In the genomic region with DNA sequence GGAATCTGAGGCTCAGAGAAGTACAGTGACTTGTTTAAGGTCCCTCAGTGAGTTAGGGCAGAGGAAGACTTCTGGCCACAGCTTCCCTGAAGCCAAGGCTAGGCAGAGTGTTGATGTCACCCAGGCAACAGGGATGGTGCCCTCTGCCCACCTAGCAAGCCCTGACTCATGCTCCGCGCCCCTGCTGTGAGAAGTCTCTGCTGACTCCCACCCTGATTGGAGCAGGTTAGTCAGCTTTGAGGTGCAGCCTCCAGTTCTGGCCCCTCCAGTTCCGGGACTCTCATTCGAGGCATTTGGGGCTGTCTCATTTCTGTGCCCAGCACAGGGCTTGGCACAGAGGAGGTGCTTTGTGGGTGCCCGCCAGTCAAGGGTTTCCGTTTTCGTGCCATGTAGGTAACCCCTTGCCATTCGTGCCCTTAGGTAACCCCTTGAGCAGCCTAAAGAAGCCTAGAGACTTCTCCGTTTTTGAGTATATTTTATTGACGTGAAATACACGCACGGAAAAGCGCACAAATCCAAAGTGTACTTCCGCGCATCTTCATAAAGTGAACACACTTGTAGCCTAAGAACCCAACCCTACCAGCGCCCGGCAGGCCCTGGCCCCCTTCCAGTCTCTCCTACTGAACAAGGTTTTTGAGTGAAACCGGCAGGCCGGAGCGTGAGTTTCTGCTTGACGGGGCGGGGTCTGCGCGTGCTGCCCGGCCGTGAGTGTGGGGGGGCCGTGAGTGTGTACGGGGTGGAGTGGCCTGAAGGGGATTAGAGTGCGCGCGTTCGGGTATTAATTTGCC, we compare ENCODE assay signal across 8 cellular contexts. TPM values are rescaled to one million over a fixed set of nuclear protein-coding genes. Genes with fewer than 3 reads are reported as not detected.
A peak's percentile ranks its signal among the peaks of the same experiment; 100 is the strongest.
DNase-seq lines count a peak whose midpoint lies in the region; ATAC-seq and TF ChIP-seq lines count a peak whose summit lies in the region.
"Not testable (repeated sequence)": the region's sequence is repeated elsewhere in the genome, so short reads cannot be mapped to it uniquely, and the experiment has no call there.

No MANE protein-coding gene starts in this region.

- not testable (repeated sequence) for H3K27ac ChIP-seq in A673 (ENCODE audit: low read depth, low read length, poor library complexity, severe bottlenecking); IMR-90 (ENCODE audit: insufficient read depth, low read length)

- H4K91ac ChIP-seq in IMR-90 (ENCODE audit: insufficient read depth, low read depth, low read length): not testable (repeated sequence)

- not testable (repeated sequence) for H3K4me1 Mint-ChIP-seq in activated naive CD8-positive, alpha-beta T cell treated with anti-CD3 and anti-CD28 coated beads, Interleukin-2, amount 10 ng/mL, durations not matched to agents 7 days and 5 days

- ATAC-seq in GM19035 (IDR thresholded peaks at IDR 0.05; ENCODE audit: unreplicated experiment) (peak; percentile 22), GM21737 (IDR thresholded peaks at IDR 0.05; ENCODE audit: unreplicated experiment) (peak; percentile 28), HG02973 (IDR thresholded peaks at IDR 0.05; ENCODE audit: unreplicated experiment) (peak; percentile 45), IMR-90 (ENCODE audit: low read depth) (peak; percentile 47), left ventricle myocardium superior (peak; percentile 76), sciatic nerve (peak; percentile 87)
- peak; percentile 55 for ATAC-seq in activated naive CD8-positive, alpha-beta T cell treated with anti-CD3 and anti-CD28 coated beads, Interleukin-2, amount 10 ng/mL, durations not matched to agents 7 days and 5 days (ENCODE audit: low read depth)

- not testable (repeated sequence) for H3K9me1 ChIP-seq in IMR-90 (ENCODE audit: insufficient read depth, low read length)

- peaks cover 19% of the 10 kb centered on the region; the same call in 1 of the 2 replicates for H4K20me1 ChIP-seq in IMR-90 (ENCODE audit: insufficient read depth, low read length)

- not testable (repeated sequence) for H3K9ac ChIP-seq in IMR-90 (ENCODE audit: low read depth, low read length)

- H3K4me2 ChIP-seq in IMR-90 (ENCODE audit: low read depth, low read length): not testable (repeated sequence)

- not testable (repeated sequence) for TF ChIP-seq RAD21 in IMR-90 (IDR thresholded peaks at IDR 0.05; ENCODE audit: low read length)

- H2AK9ac ChIP-seq in IMR-90 (replicated peaks; ENCODE audit: low read depth, low read length, poor library complexity): not testable (repeated sequence)

- WGBS in IMR-90 (ENCODE audit: extremely low coverage in 2 of 2, insufficient read length in 1 of 2), 2 experiments: no CpG with 5 or more reads among the region's 32 CpGs

- H3K27me3 ChIP-seq in A673 (replicated peaks; ENCODE audit: insufficient read depth, low read depth, low read length, poor library complexity); IMR-90 (ENCODE audit: control insufficient read depth, insufficient read depth, low read length): not testable (repeated sequence)

- not testable (repeated sequence) for H2BK15ac ChIP-seq in IMR-90 (ENCODE audit: low read depth, low read length)

- H3K18ac ChIP-seq in IMR-90 (ENCODE audit: low read depth, low read length): not testable (repeated sequence)

- H4K8ac ChIP-seq in IMR-90 (ENCODE audit: low read depth in 2 of 2, low read length in 2 of 2): not testable (repeated sequence)

- not testable (repeated sequence) for H2AK5ac ChIP-seq in IMR-90 (ENCODE audit: low read depth, low read length)

- H3K14ac ChIP-seq in IMR-90 (replicated peaks; ENCODE audit: low read depth, low read length): not testable (repeated sequence)

- peaks cover 17 to 41% of the 10 kb centered on the region in 2 experiments for H3K79me1 ChIP-seq in IMR-90 (ENCODE audit: low read depth in 1 of 2, low read length in 2 of 2)

- H4K5ac ChIP-seq in IMR-90 (ENCODE audit: low read depth, low read length): not testable (repeated sequence)

- not testable (repeated sequence) for H3K36me3 Mint-ChIP-seq in activated naive CD8-positive, alpha-beta T cell treated with anti-CD3 and anti-CD28 coated beads, Interleukin-2, amount 10 ng/mL, durations not matched to agents 7 days and 5 days

- not testable (repeated sequence) for BruUV-seq in A673 (replicated peaks; lab: Mats Ljungman, UMichigan); IMR-90 (replicated peaks; lab: Mats Ljungman, UMichigan)

- not testable (repeated sequence) for TF ChIP-seq CTCF in A673 (conservative IDR thresholded peaks at IDR 0.05; ENCODE audit: low read depth, low read length); IMR-90 (conservative IDR thresholded peaks at IDR 0.05; ENCODE audit: low read depth, low read length)

- in situ Hi-C loops in IMR-90 (cut with MboI; ENCODE audit: low sequenced_read_pairs): not testable (repeated sequence)

- CTCF ChIA-PET in A673 (lab: Charles Lee); IMR-90 (lab: Yijun Ruan, JAX): not testable (repeated sequence)

- not testable (repeated sequence) for H3K4me1 ChIP-seq in A673 (ENCODE audit: insufficient read depth, low read length, poor library complexity, severe bottlenecking); IMR-90 (ENCODE audit: control insufficient read depth, insufficient read depth, low read length)

- TF ChIP-seq POLR2A in IMR-90 (IDR thresholded peaks at IDR 0.05; ENCODE audit: low read depth, low read length): not testable (repeated sequence)

- not testable (repeated sequence) for H3K9me3 Mint-ChIP-seq in activated naive CD8-positive, alpha-beta T cell treated with anti-CD3 and anti-CD28 coated beads, Interleukin-2, amount 10 ng/mL, durations not matched to agents 7 days and 5 days

- peak overlapping the region; percentile 94 for H3K4me3 ChIP-seq in A673 (ENCODE audit: low read depth, low read length, poor library complexity, severe bottlenecking)
- not testable (repeated sequence) for H3K4me3 ChIP-seq in IMR-90 (ENCODE audit: insufficient read depth, low read depth, low read length)

- H3K27me3 Mint-ChIP-seq in activated naive CD8-positive, alpha-beta T cell treated with anti-CD3 and anti-CD28 coated beads, Interleukin-2, amount 10 ng/mL, durations not matched to agents 7 days and 5 days: peaks cover 31% of the 10 kb centered on the region

- DNase-seq in A673 (ENCODE audit: low spot score); IMR-90; activated naive CD8-positive, alpha-beta T cell treated with anti-CD3 and anti-CD28 coated beads, Interleukin-2, amount 10 ng/mL, durations not matched to agents 7 days and 5 days; left ventricle myocardium superior; sciatic nerve (ENCODE audit: low spot score): not testable (repeated sequence)

- H2BK5ac ChIP-seq in IMR-90 (ENCODE audit: low read depth, low read length, poor library complexity, severe bottlenecking): not testable (repeated sequence)

- H3K36me3 ChIP-seq in A673 (ENCODE audit: insufficient read depth, low read length, poor library complexity, severe bottlenecking); IMR-90 (ENCODE audit: control insufficient read depth, insufficient read depth, low read length): not testable (repeated sequence)

- not testable (repeated sequence) for H3K9me3 ChIP-seq in A673 (ENCODE audit: low read depth, low read length, poor library complexity, severe bottlenecking); IMR-90 (ENCODE audit: control insufficient read depth, insufficient read depth, low read length)

- H3K23ac ChIP-seq in IMR-90 (ENCODE audit: low read depth, low read length): not testable (repeated sequence)

- dilution Hi-C loops in IMR-90 (cut with HindIII; ENCODE audit: low sequenced_read_pairs, unreplicated experiment): not testable (repeated sequence)

- not testable (repeated sequence) for H2BK120ac ChIP-seq in IMR-90 (ENCODE audit: low read depth, low read length)

- intact Hi-C loops in A673 (cut with micrococcal nuclease; ENCODE audit: unreplicated experiment); IMR-90 (cut with micrococcal nuclease); left ventricle myocardium superior (cut with micrococcal nuclease); sciatic nerve (cut with DNase I): not testable (repeated sequence)

- H2BK20ac ChIP-seq in IMR-90 (ENCODE audit: low read depth, low read length): not testable (repeated sequence)

- H3K4ac ChIP-seq in IMR-90 (ENCODE audit: low read depth, low read length): not testable (repeated sequence)

- not testable (repeated sequence) for H3K56ac ChIP-seq in IMR-90 (ENCODE audit: extremely low read depth, insufficient read depth, low read length)

- not testable (repeated sequence) for H3K27ac Mint-ChIP-seq in activated naive CD8-positive, alpha-beta T cell treated with anti-CD3 and anti-CD28 coated beads, Interleukin-2, amount 10 ng/mL, durations not matched to agents 7 days and 5 days

- not testable (repeated sequence) for H3K4me3 Mint-ChIP-seq in activated naive CD8-positive, alpha-beta T cell treated with anti-CD3 and anti-CD28 coated beads, Interleukin-2, amount 10 ng/mL, durations not matched to agents 7 days and 5 days

- POLR2A ChIA-PET in A673 (lab: Charles Lee; ENCODE audit: low non-redundant PET); IMR-90 (lab: Charles Lee; ENCODE audit: unreplicated experiment); activated naive CD8-positive, alpha-beta T cell treated with anti-CD3 and anti-CD28 coated beads, Interleukin-2, amount 10 ng/mL, durations not matched to agents 7 days and 5 days (lab: Charles Lee): not testable (repeated sequence)

- H2AFZ ChIP-seq in IMR-90 (replicated peaks; ENCODE audit: low read length, poor library complexity): not testable (repeated sequence)

RNA-seq across cellular contexts. Expression of gene EPN2, which starts 0.6 kb away (rescaled TPM):
- 52.0 and 55.6 TPM in 2 replicates for total RNA-seq in A673 (2021)
- 14.9 and 19.4 TPM in 2 replicates for total RNA-seq in IMR-90 (2012; rRNA removed)
- polyA plus RNA-seq in IMR-90 (2012; rRNA removed): 25.3 and 28.0 TPM in 2 replicates
- polyA plus RNA-seq in IMR-90 (2012; cell fraction: cytosol; rRNA removed): 23.7 and 47.8 TPM in 2 replicates
- polyA plus RNA-seq in IMR-90 (2012; cell fraction: nucleus; rRNA removed; ENCODE audit: low replicate concordance): 84.7 and 99.7 TPM in 2 replicates
- total RNA-seq in activated naive CD8-positive, alpha-beta T cell treated with anti-CD3 and anti-CD28 coated beads, Interleukin-2, amount 10 ng/mL, durations not matched to agents 7 days and 5 days: 1 to 10 TPM; 7.1 to 7.5 TPM
- 94.5 TPM for total RNA-seq in left ventricle myocardium superior
- total RNA-seq in sciatic nerve: 76.6 TPM

Comparison
In these comparisons a context has a peak if more than half of its experiments do, and no peak if none do; other contexts are left out.
1. ATAC-seq: peak in every context shown above with its lines; median percentile 87 in sciatic nerve; 76 in left ventricle myocardium superior; 55 in activated naive CD8-positive, alpha-beta T cell treated with anti-CD3 and anti-CD28 coated beads, Interleukin-2, amount 10 ng/mL, durations not matched to agents 7 days and 5 days; 47 in IMR-90; 45 in HG02973; 28 in GM21737; 22 in GM19035.